ENCODE assay signal across 8 cellular contexts in genomic region chr4:169311643-169312365, GRCh38. TPM values are rescaled to one million over a fixed set of nuclear protein-coding genes. Genes with fewer than 3 reads are reported as not detected.
DNase-seq lines count a peak whose midpoint lies in the region; ATAC-seq, FAIRE-seq and TF ChIP-seq lines count a peak whose summit lies in the region.

No MANE protein-coding gene starts in this region.

- no peaks in the 10 kb centered on the region for H3K9me1 ChIP-seq in keratinocyte (ENCODE audit: control insufficient read depth, extremely low read depth, insufficient read depth, low read length)

- no peaks in the 10 kb centered on the region for H3K9me3 ChIP-seq in keratinocyte (ENCODE audit: control insufficient read depth, low read depth, low read length)

- H3K36me3 Mint-ChIP-seq in activated CD4-positive, alpha-beta T cell treated with anti-CD3 and anti-CD28 coated beads, Interleukin-2, amount 10 ng/mL, durations not matched to agents 7 days and 5 days (ENCODE audit: low read depth), result no peaks in the 10 kb centered on the region
- H3K36me3 Mint-ChIP-seq in brain, result no peaks in the 10 kb centered on the region

- no peaks in the 10 kb centered on the region for H3K79me2 ChIP-seq in keratinocyte (ENCODE audit: control insufficient read depth, insufficient read depth, low read length)

- no peak overlapping the region for H3K27ac Mint-ChIP-seq in activated CD4-positive, alpha-beta T cell treated with anti-CD3 and anti-CD28 coated beads, Interleukin-2, amount 10 ng/mL, durations not matched to agents 7 days and 5 days
- peak overlapping the region in 1 of 5 experiments; percentile 67 for H3K27ac Mint-ChIP-seq in brain

- H3K36me3 ChIP-seq in keratinocyte (ENCODE audit: control insufficient read depth in 2 of 2, extremely low read depth in 1 of 2, insufficient read depth in 2 of 2, low read length in 2 of 2), result no peaks in the 10 kb centered on the region

- H3K9ac ChIP-seq in keratinocyte (ENCODE audit: control insufficient read depth, extremely low read depth, insufficient read depth, low read length), result no peak overlapping the region

- H3K4me1 Mint-ChIP-seq in activated CD4-positive, alpha-beta T cell treated with anti-CD3 and anti-CD28 coated beads, Interleukin-2, amount 10 ng/mL, durations not matched to agents 7 days and 5 days, result no peaks in the 10 kb centered on the region
- H3K4me1 Mint-ChIP-seq in brain, result peaks cover 30% of the 10 kb centered on the region

- TF ChIP-seq CTCF in brain (conservative IDR thresholded peaks at IDR 0.05) (peak; percentile 28 to 38), keratinocyte (optimal IDR thresholded peaks at IDR 0.05 in 1 of 3, IDR thresholded peaks at IDR 0.05 in 1 of 3, conservative IDR thresholded peaks at IDR 0.05 in 1 of 3; ENCODE audit: extremely low read depth in 1 of 3, insufficient read depth in 2 of 3, low read length in 3 of 3) (peak; percentile 47 to 66 (median 56))

- peak; percentile 71 for FAIRE-seq in keratinocyte (lab: Jason Lieb, UNC)

- dilution Hi-C loops in keratinocyte (cut with MboI; ENCODE audit: extremely low pct_ligation_motif_present, low sequenced_read_pairs), result no loop called here

- no peak overlapping the region for H3K4me2 ChIP-seq in keratinocyte (ENCODE audit: control insufficient read depth, extremely low read depth, insufficient read depth, low read depth, low read length)

- no peak overlapping the region for H3K4me3 ChIP-seq in keratinocyte (ENCODE audit: control insufficient read depth in 2 of 3, extremely low read depth in 1 of 3, insufficient read depth in 2 of 3, low read depth in 1 of 3, low read length in 3 of 3)

- POLR2A ChIA-PET in activated CD4-positive, alpha-beta T cell treated with anti-CD3 and anti-CD28 coated beads, Interleukin-2, amount 10 ng/mL, durations not matched to agents 7 days and 5 days (lab: Charles Lee), result no interaction called here

- H3K4me1 ChIP-seq in keratinocyte (ENCODE audit: control insufficient read depth, extremely low read depth, insufficient read depth, low read length), result peaks cover 33% of the 10 kb centered on the region

- H3K9me3 Mint-ChIP-seq in activated CD4-positive, alpha-beta T cell treated with anti-CD3 and anti-CD28 coated beads, Interleukin-2, amount 10 ng/mL, durations not matched to agents 7 days and 5 days, result no peaks in the 10 kb centered on the region
- peaks cover 0 to 10% (median 3%) of the 10 kb centered on the region in 5 experiments for H3K9me3 Mint-ChIP-seq in brain

- H3K4me3 Mint-ChIP-seq in activated CD4-positive, alpha-beta T cell treated with anti-CD3 and anti-CD28 coated beads, Interleukin-2, amount 10 ng/mL, durations not matched to agents 7 days and 5 days, result no peak overlapping the region
- no peak overlapping the region for H3K4me3 Mint-ChIP-seq in brain

- no peak overlapping the region for H3K27ac ChIP-seq in keratinocyte (ENCODE audit: control insufficient read depth, insufficient read depth, low read length)

- no peak overlapping the region for H2AFZ ChIP-seq in keratinocyte (ENCODE audit: control insufficient read depth, low read length)

- no peaks in the 10 kb centered on the region for H3K27me3 ChIP-seq in keratinocyte (ENCODE audit: control insufficient read depth, extremely low read depth, insufficient read depth, low read length)

- H4K20me1 ChIP-seq in keratinocyte (ENCODE audit: control insufficient read depth, extremely low read depth, insufficient read depth, low read length), result no peaks in the 10 kb centered on the region

- CTCF ChIA-PET in activated CD4-positive, alpha-beta T cell treated with anti-CD3 and anti-CD28 coated beads, Interleukin-2, amount 10 ng/mL, durations not matched to agents 7 days and 5 days (lab: Charles Lee), result no interaction called here

- H3K27me3 Mint-ChIP-seq in activated CD4-positive, alpha-beta T cell treated with anti-CD3 and anti-CD28 coated beads, Interleukin-2, amount 10 ng/mL, durations not matched to agents 7 days and 5 days, result no peaks in the 10 kb centered on the region
- H3K27me3 Mint-ChIP-seq in brain, result peaks cover 7% of the 10 kb centered on the region

- ATAC-seq in HG02588 (IDR thresholded peaks at IDR 0.05; ENCODE audit: unreplicated experiment), result peak; percentile 91

- DNase-seq in activated CD4-positive, alpha-beta T cell treated with anti-CD3 and anti-CD28 coated beads, Interleukin-2, amount 10 ng/mL, durations not matched to agents 7 days and 5 days, result peak; percentile 8
- no peak for DNase-seq in activated CD4-positive, alpha-beta T cell treated with anti-CD3 and anti-CD28 coated beads for 48 hours
- DNase-seq in NCI-H2029 (lab: John Stamatoyannopoulos, UW) (peak; percentile 30), keratinocyte (ENCODE audit: low read depth, low spot score) (no peak), DMS79 treated with DMSO at 0.1 percent for 48 hours (lab: John Stamatoyannopoulos, UW) (no peak), activated T-cell treated with anti-CD3 and anti-CD28 coated beads for 4 hours (no peak)

RNA-seq across cellular contexts. Expression of gene SH3RF1, which starts 41.0 kb away (rescaled TPM):
- total RNA-seq in activated CD4-positive, alpha-beta T cell treated with anti-CD3 and anti-CD28 coated beads, Interleukin-2, amount 10 ng/mL, durations not matched to agents 7 days and 5 days, result under 1 TPM; 0.17 TPM
- polyA plus RNA-seq in brain (ENCODE audit: insufficient read depth, low read depth, low replicate concordance), result 7.1 TPM
- polyA plus RNA-seq in keratinocyte, result 4.6 to 16.8 TPM (median 9.5 TPM) in 3 replicates
- polyA plus RNA-seq in keratinocyte (2011; ENCODE audit: low read depth), result 9.4 TPM
- 8.1 and 8.5 TPM in 2 replicates for polyA plus RNA-seq in keratinocyte (2011; cell fraction: cytosol; rRNA removed)
- 13.6 and 13.7 TPM in 2 replicates for polyA plus RNA-seq in keratinocyte (2011; cell fraction: nucleus; rRNA removed)
- 6.4 and 14.3 TPM in 2 replicates for polyA plus RNA-seq in keratinocyte (2012; ENCODE audit: low replicate concordance)
- polyA minus RNA-seq in keratinocyte, result 38.4 to 53.9 TPM (median 51.6 TPM) in 3 replicates
- polyA minus RNA-seq in keratinocyte (2011; cell fraction: cytosol; rRNA and poly(A)+ RNA removed), result 13.0 TPM
- 28.0 and 48.9 TPM in 2 replicates for polyA minus RNA-seq in keratinocyte (2011; cell fraction: nucleus; rRNA and poly(A)+ RNA removed)

Comparison
In these comparisons a context has a peak if more than half of its experiments do, and no peak if none do; other contexts are left out.
1. DNase-seq: peak in activated CD4-positive, alpha-beta T cell treated with anti-CD3 and anti-CD28 coated beads, Interleukin-2, amount 10 ng/mL, durations not matched to agents 7 days and 5 days (single experiment) and NCI-H2029 (single experiment); none in activated CD4-positive, alpha-beta T cell treated with anti-CD3 and anti-CD28 coated beads for 48 hours (single experiment), keratinocyte (single experiment), DMS79 treated with DMSO at 0.1 percent for 48 hours (single experiment) and activated T-cell treated with anti-CD3 and anti-CD28 coated beads for 4 hours (single experiment).